8 cellular contexts compared by ENCODE assay signal in genomic region chr14:69699243-69699642, GRCh38.
A peak's percentile ranks its signal among the peaks of the same experiment; 100 is the strongest.
DNase-seq lines count a peak whose midpoint lies in the region; ATAC-seq and TF ChIP-seq lines count a peak whose summit lies in the region.
"Not testable (repeated sequence)": the region's sequence is repeated elsewhere in the genome, so short reads cannot be mapped to it uniquely, and the experiment has no call there.

No MANE protein-coding gene starts in this region.

- H3K36me3 ChIP-seq in BLaER1 treated with 17β-estradiol and CSF1 and Interleukin-3, amounts not matched to agents 10 nM and 100 nM, result peaks cover 1 to 16% (median 6%) of the 10 kb centered on the region in 11 experiments; a peak in 19 of 22 replicates
- not testable (repeated sequence) for H3K36me3 ChIP-seq in body of pancreas (replicated peaks in 1 of 2; ENCODE audit: insufficient read depth in 1 of 2, low read depth in 2 of 2)

- intact Hi-C loops in activated naive CD4-positive, alpha-beta T cell treated with anti-CD3 and anti-CD28 coated beads for 36 hours (cut with micrococcal nuclease); body of pancreas (cut with DNase I): not testable (repeated sequence)

- peaks cover 65% of the 10 kb centered on the region for H3K4me1 Mint-ChIP-seq in T-helper 17 cell
- H3K4me1 Mint-ChIP-seq in activated T-cell treated with anti-CD3 and anti-CD28 coated beads, Interleukin-2, amount 50 U/mL, for 24 hours (ENCODE audit: low read depth), result peaks cover 96% of the 10 kb centered on the region
- peaks cover 90% of the 10 kb centered on the region for H3K4me1 Mint-ChIP-seq in activated naive CD4-positive, alpha-beta T cell treated with anti-CD3 and anti-CD28 coated beads for 36 hours (ENCODE audit: low read depth)
- H3K4me1 Mint-ChIP-seq in naive B cell, result peaks cover 82 to 98% (median 94%) of the 10 kb centered on the region in 3 donors
- peaks cover 95% of the 10 kb centered on the region for H3K4me1 Mint-ChIP-seq in stimulated activated naive CD8-positive, alpha-beta T cell treated with anti-CD3 and anti-CD28 coated beads, Interleukin-15, amount 100 ng/mL, for 72 hours

- H3K4me3 Mint-ChIP-seq in T-helper 17 cell; activated T-cell treated with anti-CD3 and anti-CD28 coated beads, Interleukin-2, amount 50 U/mL, for 24 hours; activated naive CD4-positive, alpha-beta T cell treated with anti-CD3 and anti-CD28 coated beads for 36 hours; naive B cell; stimulated activated naive CD8-positive, alpha-beta T cell treated with anti-CD3 and anti-CD28 coated beads, Interleukin-15, amount 100 ng/mL, for 72 hours: not testable (repeated sequence)

- peak overlapping the region in 10 of 11 experiments; percentile 90 to 99 (median 94); a peak in 16 of 22 replicates for H3K4me2 ChIP-seq in BLaER1 treated with 17β-estradiol and CSF1 and Interleukin-3, amounts not matched to agents 10 nM and 100 nM

- peak overlapping the region in 1 of 11 experiments; percentile 86; a peak in 1 of 22 replicates for H3K27ac ChIP-seq in BLaER1 treated with 17β-estradiol and CSF1 and Interleukin-3, amounts not matched to agents 10 nM and 100 nM
- H3K27ac ChIP-seq in body of pancreas, result peak overlapping the region in 3 of 4 donors; percentile 24 to 71 (median 50)

- H3K9ac ChIP-seq in BLaER1 treated with 17β-estradiol and CSF1 and Interleukin-3, amounts not matched to agents 10 nM and 100 nM, result not testable (repeated sequence)

- TF ChIP-seq CTCF in body of pancreas (IDR thresholded peaks at IDR 0.05), result not testable (repeated sequence)

- not testable (repeated sequence) for ATAC-seq in T-helper 17 cell; body of pancreas; naive B cell (ENCODE audit: low read depth in 2 of 2)
- ATAC-seq in stimulated activated naive CD8-positive, alpha-beta T cell treated with anti-CD3 and anti-CD28 coated beads, Interleukin-15, amount 100 ng/mL, for 72 hours, result peak; percentile 40

- H3K4me3 ChIP-seq in BLaER1 treated with 17β-estradiol and CSF1 and Interleukin-3, amounts not matched to agents 10 nM and 100 nM; body of pancreas: not testable (repeated sequence)

- TF ChIP-seq POLR2A in body of pancreas (IDR thresholded peaks at IDR 0.05), result not testable (repeated sequence)

- H4K20me1 ChIP-seq in BLaER1 treated with 17β-estradiol and CSF1 and Interleukin-3, amounts not matched to agents 10 nM and 100 nM, result peaks cover 0 to 98% (median 6%) of the 10 kb centered on the region in 11 experiments; a peak in 9 of 22 replicates

- H3K27ac Mint-ChIP-seq in T-helper 17 cell (peak overlapping the region; percentile 70), naive B cell (peak overlapping the region in 4 of 6 donors; percentile 22 to 64 (median 52))
- H3K27ac Mint-ChIP-seq in activated T-cell treated with anti-CD3 and anti-CD28 coated beads, Interleukin-2, amount 50 U/mL, for 24 hours, result peak overlapping the region; percentile 26
- H3K27ac Mint-ChIP-seq in activated naive CD4-positive, alpha-beta T cell treated with anti-CD3 and anti-CD28 coated beads for 36 hours, result peak overlapping the region; percentile 5
- peak overlapping the region in 1 of 2 donors; percentile 70 for H3K27ac Mint-ChIP-seq in stimulated activated naive CD8-positive, alpha-beta T cell treated with anti-CD3 and anti-CD28 coated beads, Interleukin-15, amount 100 ng/mL, for 72 hours

- 95 to 98% methylated on average over 6 of the region's 6 CpGs for WGBS in body of pancreas, 2 donors

- peaks cover 91 to 100% (median 97%) of the 10 kb centered on the region in 10 experiments for H3K4me1 ChIP-seq in BLaER1 treated with 17β-estradiol and CSF1 and Interleukin-3, amounts not matched to agents 10 nM and 100 nM
- H3K4me1 ChIP-seq in body of pancreas, result peaks cover 92% of the 10 kb centered on the region

- DNase-seq in T-helper 17 cell; activated T-cell treated with anti-CD3 and anti-CD28 coated beads, Interleukin-2, amount 50 U/mL, for 24 hours; activated naive CD4-positive, alpha-beta T cell treated with anti-CD3 and anti-CD28 coated beads for 36 hours; body of pancreas; naive B cell: not testable (repeated sequence)
- DNase-seq in stimulated activated CD8-positive, alpha-beta memory T cell treated with anti-CD3 and anti-CD28 coated beads, Interleukin-4, amount 100 ng/mL, for 48 hours, result peak; percentile 60
- peak in 1 of 2 donors; percentile 38 for DNase-seq in stimulated activated naive CD8-positive, alpha-beta T cell treated with anti-CD3 and anti-CD28 coated beads, Interleukin-15, amount 100 ng/mL, for 72 hours

- H3K36me3 Mint-ChIP-seq in T-helper 17 cell (ENCODE audit: low read depth); naive B cell: not testable (repeated sequence)
- H3K36me3 Mint-ChIP-seq in activated T-cell treated with anti-CD3 and anti-CD28 coated beads, Interleukin-2, amount 50 U/mL, for 24 hours (ENCODE audit: low read depth), result peaks cover 69% of the 10 kb centered on the region
- H3K36me3 Mint-ChIP-seq in activated naive CD4-positive, alpha-beta T cell treated with anti-CD3 and anti-CD28 coated beads for 36 hours (ENCODE audit: low read depth), result peaks cover 16% of the 10 kb centered on the region

- not testable (repeated sequence) for H3K27me3 ChIP-seq in BLaER1 treated with 17β-estradiol and CSF1 and Interleukin-3, amounts not matched to agents 10 nM and 100 nM; body of pancreas

- CTCF ChIA-PET in activated naive CD4-positive, alpha-beta T cell treated with anti-CD3 and anti-CD28 coated beads for 36 hours (lab: Charles Lee), result interaction anchor here (0.7 to 2.0 kb wide), 4 partner anchors 10 to 94 kb away, joined by 3 to 11 read pairs (median 4); no protein-coding TSS in a partner anchor

- not testable (repeated sequence) for H3K9me3 Mint-ChIP-seq in activated T-cell treated with anti-CD3 and anti-CD28 coated beads, Interleukin-2, amount 50 U/mL, for 24 hours; activated naive CD4-positive, alpha-beta T cell treated with anti-CD3 and anti-CD28 coated beads for 36 hours; naive B cell; stimulated activated naive CD8-positive, alpha-beta T cell treated with anti-CD3 and anti-CD28 coated beads, Interleukin-15, amount 100 ng/mL, for 72 hours

- not testable (repeated sequence) for H3K27me3 Mint-ChIP-seq in T-helper 17 cell; activated T-cell treated with anti-CD3 and anti-CD28 coated beads, Interleukin-2, amount 50 U/mL, for 24 hours; activated naive CD4-positive, alpha-beta T cell treated with anti-CD3 and anti-CD28 coated beads for 36 hours (ENCODE audit: low read depth); naive B cell; stimulated activated naive CD8-positive, alpha-beta T cell treated with anti-CD3 and anti-CD28 coated beads, Interleukin-15, amount 100 ng/mL, for 72 hours

- H3K9me3 ChIP-seq in BLaER1 treated with 17β-estradiol and CSF1 and Interleukin-3, amounts not matched to agents 10 nM and 100 nM (replicated peaks in 1 of 11); T-helper 17 cell (ENCODE audit: control insufficient read depth, low read length, poor library complexity, severe bottlenecking); body of pancreas: not testable (repeated sequence)
